Comparison of ENCODE assay signal across 7 cellular contexts in genomic region chr22:37805878-37806277, GRCh38. TPM values are rescaled to one million over a fixed set of nuclear protein-coding genes. Genes with fewer than 3 reads are reported as not detected.
DNase-seq lines count a peak whose midpoint lies in the region; ATAC-seq and TF ChIP-seq lines count a peak whose summit lies in the region.
"Had no signal": no experiment of that assay in that cellular context is flagged by ENCODE, and none has a peak within 500 bp of the region (broad histone marks: within the 10 kb centered on the region; RNA-seq: fewer than 3 reads in every experiment).

No MANE protein-coding gene starts in this region.

- H3K27ac ChIP-seq in iPS DF 6.9 (ENCODE audit: low read length) (no peak overlapping the region), tibial nerve (peak overlapping the region in 3 of 4 donors; percentile 89 to 97 (median 90))
- H3K27ac ChIP-seq: BLaER1 treated with 17β-estradiol and CSF1 and Interleukin-3, amounts not matched to agents 10 nM and 100 nM had no signal

- peak overlapping the region; percentile 62 for H3K4me3 Mint-ChIP-seq in activated T-cell treated with anti-CD3 and anti-CD28 coated beads, Interleukin-2, amount 50 U/mL, for 24 hours

- no peak for TF ChIP-seq EP300 in tibial nerve (IDR thresholded peaks at IDR 0.05)

- H3K27ac Mint-ChIP-seq in activated T-cell treated with anti-CD3 and anti-CD28 coated beads, Interleukin-2, amount 50 U/mL, for 24 hours, result no peak overlapping the region

- H3K9me3 Mint-ChIP-seq in activated T-cell treated with anti-CD3 and anti-CD28 coated beads, Interleukin-2, amount 50 U/mL, for 24 hours, result no peaks in the 10 kb centered on the region

- peaks cover 44% of the 10 kb centered on the region for H3K4me1 Mint-ChIP-seq in activated T-cell treated with anti-CD3 and anti-CD28 coated beads, Interleukin-2, amount 50 U/mL, for 24 hours (ENCODE audit: low read depth)

- DNase-seq in activated T-cell treated with anti-CD3 and anti-CD28 coated beads, Interleukin-2, amount 50 U/mL, for 24 hours, result no peak
- no peak for DNase-seq in activated T-cell treated with anti-CD3 and anti-CD28 coated beads, Interleukin-2, amount 50 U/mL, for 1 hour
- DNase-seq in iPS DF 6.9 (ENCODE audit: low read depth, low spot score) (no peak), tibial nerve (ENCODE audit: low spot score in 2 of 2) (no peak)
- no peak for DNase-seq in activated effector memory CD4-positive, alpha-beta T cell treated with anti-CD3 and anti-CD28 coated beads, Interleukin-2, amount 50 U/mL, for 16 hours

- no peaks in the 10 kb centered on the region for H3K9me3 ChIP-seq in iPS DF 6.9 (ENCODE audit: control insufficient read depth, insufficient read depth, low read length)
- no peaks in the 10 kb centered on the region for H3K9me3 ChIP-seq in tibial nerve

- WGBS in iPS DF 6.9 (ENCODE audit: insufficient coverage, insufficient read length), result no CpG with 5 or more reads among the region's 6 CpGs
- 21 to 33% methylated on average over 6 of the region's 6 CpGs for WGBS in tibial nerve, 2 donors

- H3K27me3 Mint-ChIP-seq in activated T-cell treated with anti-CD3 and anti-CD28 coated beads, Interleukin-2, amount 50 U/mL, for 24 hours, result peaks cover 75% of the 10 kb centered on the region

- ATAC-seq in HG03095 (IDR thresholded peaks at IDR 0.05; ENCODE audit: unreplicated experiment), result no peak

- H3K4me3 ChIP-seq in iPS DF 6.9 (ENCODE audit: low read length) (peak overlapping the region; percentile 65; the same call in 1 of the 2 replicates), tibial nerve (peak overlapping the region; percentile 45 to 65 (median 52))

- H3K27me3 ChIP-seq in iPS DF 6.9 (ENCODE audit: control insufficient read depth, insufficient read depth, low read length) (peaks cover 13% of the 10 kb centered on the region), tibial nerve (no peaks in the 10 kb centered on the region)

- H3K4me1 ChIP-seq in iPS DF 6.9 (ENCODE audit: control insufficient read depth, insufficient read depth, low read length) (peaks cover 7% of the 10 kb centered on the region), tibial nerve (peaks cover 0 to 64% (median 40%) of the 10 kb centered on the region in 4 donors)

- H3K36me3 ChIP-seq in iPS DF 6.9 (ENCODE audit: control insufficient read depth, insufficient read depth, low read length) (no peaks in the 10 kb centered on the region), tibial nerve (peaks cover 0 to 4% (median 0%) of the 10 kb centered on the region in 3 donors)
- H3K36me3 ChIP-seq: BLaER1 treated with 17β-estradiol and CSF1 and Interleukin-3, amounts not matched to agents 10 nM and 100 nM had no signal

- no peak for TF ChIP-seq CTCF in tibial nerve (IDR thresholded peaks at IDR 0.05)

- no peak for TF ChIP-seq POLR2A in tibial nerve (IDR thresholded peaks at IDR 0.05)

- no peaks in the 10 kb centered on the region for H3K36me3 Mint-ChIP-seq in activated T-cell treated with anti-CD3 and anti-CD28 coated beads, Interleukin-2, amount 50 U/mL, for 24 hours (ENCODE audit: low read depth)

RNA-seq across cellular contexts. Expression of gene GCAT, which starts 1.9 kb away (rescaled TPM):
- 10 to 100 TPM; 10.3 to 39.8 (median 21.5) TPM for total RNA-seq in tibial nerve

RNA-seq across cellular contexts. Expression of gene GALR3, which starts 17.3 kb away (rescaled TPM):
- not detected for total RNA-seq in tibial nerve

RNA-seq across cellular contexts. Expression of gene ANKRD54, which starts 38.3 kb away (rescaled TPM):
- total RNA-seq in tibial nerve, result 10 to 100 TPM; 51.6 to 76.1 (median 58.8) TPM

RNA-seq across cellular contexts. Expression of gene EIF3L, which starts 43.3 kb away (rescaled TPM):
- total RNA-seq in tibial nerve, result 100 to 1,000 TPM; 271 to 291 (median 274) TPM
